8 cellular contexts compared by ENCODE assay signal in the genomic region with DNA sequence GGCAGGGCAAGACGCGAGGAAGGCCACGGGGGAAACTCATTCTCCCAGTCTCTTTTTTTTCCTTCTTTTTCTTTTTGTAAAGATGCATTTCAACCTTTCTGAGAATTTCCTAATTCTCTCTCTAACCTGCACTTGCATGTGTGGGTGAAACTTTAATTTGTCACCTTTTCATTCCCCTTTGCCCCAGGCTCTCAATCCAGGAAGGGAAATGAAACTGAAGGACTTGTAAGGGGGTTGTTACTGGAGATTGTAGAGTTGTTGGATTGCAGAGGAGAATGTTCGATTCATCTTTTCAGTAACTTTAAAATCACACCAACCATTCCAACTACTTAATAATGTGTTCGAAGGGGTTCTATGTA. TPM values are rescaled to one million over a fixed set of nuclear protein-coding genes. Genes with fewer than 3 reads are reported as not detected.
DNase-seq lines count a peak whose midpoint lies in the region; ATAC-seq and TF ChIP-seq lines count a peak whose summit lies in the region.
"Not testable (repeated sequence)": the region's sequence is repeated elsewhere in the genome, so short reads cannot be mapped to it uniquely, and the experiment has no call there.

No MANE protein-coding gene starts in this region.

- CTCF ChIA-PET in CD8-positive, alpha-beta T cell (lab: Charles Lee): not testable (repeated sequence)

- H3K79me2 ChIP-seq in KMS-11 (ENCODE audit: insufficient read depth, low read depth): peaks cover 60% of the 10 kb centered on the region

- peak overlapping the region; percentile 92 for H3K4me2 ChIP-seq in KMS-11

- H3K4me1 ChIP-seq in CD8-positive, alpha-beta T cell (ENCODE audit: insufficient read depth, low read length): peaks cover 12% of the 10 kb centered on the region
- peaks cover 34% of the 10 kb centered on the region for H3K4me1 ChIP-seq in KMS-11 (ENCODE audit: low read depth, poor library complexity, severe bottlenecking)
- H3K4me1 ChIP-seq in RWPE2 (ENCODE audit: insufficient read depth, poor library complexity, severe bottlenecking): not testable (repeated sequence)
- peaks cover 4 to 52% (median 16%) of the 10 kb centered on the region in 4 donors for H3K4me1 ChIP-seq in tibial nerve

- peak overlapping the region; percentile 61 for H3K27ac ChIP-seq in CD8-positive, alpha-beta T cell (ENCODE audit: low read depth, low read length)
- H3K27ac ChIP-seq in KMS-11 (peak overlapping the region; percentile 80), RWPE2 (ENCODE audit: poor library complexity, severe bottlenecking) (peak overlapping the region; percentile 73), tibial nerve (peak overlapping the region; percentile 94 to 97 (median 96))

- H3K36me3 ChIP-seq in CD8-positive, alpha-beta T cell (ENCODE audit: insufficient read depth, low read length); KMS-11 (ENCODE audit: insufficient read depth); RWPE2 (ENCODE audit: low read depth): not testable (repeated sequence)
- peaks cover 0 to 26% (median 0%) of the 10 kb centered on the region in 3 donors for H3K36me3 ChIP-seq in tibial nerve

- peaks cover 22% of the 10 kb centered on the region for H3K36me3 Mint-ChIP-seq in CD8-positive, alpha-beta T cell
- not testable (repeated sequence) for H3K36me3 Mint-ChIP-seq in activated naive CD8-positive, alpha-beta T cell; osteocyte (ENCODE audit: unreplicated experiment)
- peaks cover 13% of the 10 kb centered on the region for H3K36me3 Mint-ChIP-seq in endothelial cell (ENCODE audit: low read depth, unreplicated experiment)

- TF ChIP-seq CTCF in CD8-positive, alpha-beta T cell (IDR thresholded peaks at IDR 0.05); KMS-11 (conservative IDR thresholded peaks at IDR 0.05; ENCODE audit: low read depth, low read length); RWPE2 (IDR thresholded peaks at IDR 0.05; ENCODE audit: poor library complexity, severe bottlenecking); endothelial cell (IDR thresholded peaks at IDR 0.05; ENCODE audit: unreplicated experiment); osteocyte (IDR thresholded peaks at IDR 0.05); tibial nerve (IDR thresholded peaks at IDR 0.05): not testable (repeated sequence)

- not testable (repeated sequence) for H3K9me3 Mint-ChIP-seq in CD8-positive, alpha-beta T cell; activated naive CD8-positive, alpha-beta T cell (ENCODE audit: low read depth); endothelial cell (ENCODE audit: unreplicated experiment); osteocyte (ENCODE audit: unreplicated experiment)

- peak overlapping the region; percentile 88 for H3K4me3 Mint-ChIP-seq in CD8-positive, alpha-beta T cell
- peak overlapping the region; percentile 93 for H3K4me3 Mint-ChIP-seq in activated naive CD8-positive, alpha-beta T cell
- H3K4me3 Mint-ChIP-seq in endothelial cell (ENCODE audit: unreplicated experiment) (peak overlapping the region; percentile 99), osteocyte (ENCODE audit: unreplicated experiment) (peak overlapping the region; percentile 88)

- H3K4me3 ChIP-seq in CD8-positive, alpha-beta T cell (ENCODE audit: low read depth, low read length): peak overlapping the region; percentile 20
- H3K4me3 ChIP-seq in KMS-11 (IDR thresholded peaks at IDR 0.05; ENCODE audit: insufficient read depth, low read depth, low read length): not testable (repeated sequence)
- H3K4me3 ChIP-seq in RWPE2 (ENCODE audit: severe bottlenecking) (peak overlapping the region; percentile 99), tibial nerve (peak overlapping the region; percentile 76 to 87 (median 80))

- not testable (repeated sequence) for TF ChIP-seq EP300 in tibial nerve (IDR thresholded peaks at IDR 0.05)

- not testable (repeated sequence) for ATAC-seq in CD8-positive, alpha-beta T cell; RWPE2 (ENCODE audit: low read depth)
- peak; percentile 15 for ATAC-seq in left colon

- intact Hi-C loops in CD8-positive, alpha-beta T cell (cut with DNase I, micrococcal nuclease): loop anchor here in 1 of 2 experiments (10.0 kb wide), 2 partner anchors 415 to 1805 kb away; a partner anchor contains a TSS
- intact Hi-C loops in left colon (cut with DNase I, micrococcal nuclease): not testable (repeated sequence)

- peak overlapping the region; percentile 91 for H3K9ac ChIP-seq in KMS-11

- H3K27ac Mint-ChIP-seq in CD8-positive, alpha-beta T cell: peak overlapping the region; percentile 95
- H3K27ac Mint-ChIP-seq in activated naive CD8-positive, alpha-beta T cell: peak overlapping the region; percentile 96
- H3K27ac Mint-ChIP-seq in endothelial cell (ENCODE audit: unreplicated experiment) (peak overlapping the region; percentile 98), osteocyte (ENCODE audit: unreplicated experiment) (peak overlapping the region; percentile 93)

- not testable (repeated sequence) for TF ChIP-seq POLR2A in tibial nerve (IDR thresholded peaks at IDR 0.05)

- POLR2A ChIA-PET in CD8-positive, alpha-beta T cell (lab: Charles Lee): not testable (repeated sequence)

- H3K9me3 ChIP-seq in CD8-positive, alpha-beta T cell (ENCODE audit: low read length); RWPE2 (ENCODE audit: severe bottlenecking); tibial nerve: not testable (repeated sequence)

- not testable (repeated sequence) for H3K27me3 ChIP-seq in CD8-positive, alpha-beta T cell (ENCODE audit: insufficient read depth, low read length); KMS-11 (ENCODE audit: insufficient read depth, low read depth); RWPE2 (ENCODE audit: insufficient read depth, poor library complexity, severe bottlenecking); tibial nerve

- DNase-seq in CD8-positive, alpha-beta T cell; RWPE2 (ENCODE audit: low spot score); endothelial cell (ENCODE audit: low spot score); left colon; osteocyte (ENCODE audit: extremely low spot score, unreplicated experiment); tibial nerve (ENCODE audit: low spot score in 2 of 2): not testable (repeated sequence)

- WGBS in tibial nerve, 2 donors: 2 to 4% methylated on average over 5 of the region's 5 CpGs

- not testable (repeated sequence) for H3K27me3 Mint-ChIP-seq in CD8-positive, alpha-beta T cell (ENCODE audit: low read depth); activated naive CD8-positive, alpha-beta T cell; osteocyte (ENCODE audit: unreplicated experiment)
- H3K27me3 Mint-ChIP-seq in endothelial cell (ENCODE audit: unreplicated experiment): peaks cover 12% of the 10 kb centered on the region

- peaks cover 49% of the 10 kb centered on the region for H3K4me1 Mint-ChIP-seq in CD8-positive, alpha-beta T cell (ENCODE audit: low read depth)
- peaks cover 41% of the 10 kb centered on the region for H3K4me1 Mint-ChIP-seq in activated naive CD8-positive, alpha-beta T cell (ENCODE audit: low read depth)
- H3K4me1 Mint-ChIP-seq in endothelial cell (ENCODE audit: unreplicated experiment) (peaks cover 16% of the 10 kb centered on the region), osteocyte (ENCODE audit: unreplicated experiment) (peaks cover 23% of the 10 kb centered on the region)

- peak overlapping the region; percentile 21 for H2AFZ ChIP-seq in KMS-11 (ENCODE audit: low read depth)

- H4K20me1 ChIP-seq in KMS-11 (ENCODE audit: insufficient read depth): not testable (repeated sequence)

RNA-seq across cellular contexts. Expression of a gene that starts 1.2 kb away (rescaled TPM):
- 100 to 1,000 TPM in 1 of 2 experiments, 10 to 100 TPM in 1; 91.1 to 101 TPM for total RNA-seq in CD8-positive, alpha-beta T cell
- total RNA-seq in endothelial cell (ENCODE audit: unreplicated experiment): 47.5 TPM
- total RNA-seq in left colon: 10 to 100 TPM; 40.5 to 51.6 TPM
- total RNA-seq in osteocyte: 47.0 and 51.9 TPM in 2 replicates
- total RNA-seq in tibial nerve: 10 to 100 TPM; 30.3 to 66.0 (median 38.7) TPM

RNA-seq across cellular contexts. Expression of a gene that starts 56.2 kb away (rescaled TPM):
- total RNA-seq in CD8-positive, alpha-beta T cell: 1 to 10 TPM; 5.8 to 7.0 TPM
- 15.9 TPM for total RNA-seq in endothelial cell (ENCODE audit: unreplicated experiment)
- 10 to 100 TPM; 22.1 to 24.5 TPM for total RNA-seq in left colon
- 22.0 and 24.3 TPM in 2 replicates for total RNA-seq in osteocyte
- total RNA-seq in tibial nerve: 10 to 100 TPM; 11.0 to 20.1 (median 13.4) TPM
